In genomic region chr12:54355104-54355815, GRCh38 we compare ENCODE assay signal across 15 cellular contexts. TPM values are rescaled to one million over a fixed set of nuclear protein-coding genes. Genes with fewer than 3 reads are reported as not detected.
A peak's percentile ranks its signal among the peaks of the same experiment; 100 is the strongest.
DNase-seq lines count a peak whose midpoint lies in the region; ATAC-seq and TF ChIP-seq lines count a peak whose summit lies in the region.
"Had no signal": no experiment of that assay in that cellular context is flagged by ENCODE, and none has a peak within 500 bp of the region (broad histone marks: within the 10 kb centered on the region; RNA-seq: fewer than 3 reads in every experiment).

No MANE protein-coding gene starts in this region.

- H3K36me3 Mint-ChIP-seq in activated CD8-positive, alpha-beta memory T cell treated with anti-CD3 and anti-CD28 coated beads, Interleukin-2, amount 10 ng/mL, durations not matched to agents 7 days and 5 days: peaks cover 7% of the 10 kb centered on the region

- CTCF ChIA-PET in activated CD8-positive, alpha-beta memory T cell treated with anti-CD3 and anti-CD28 coated beads, Interleukin-2, amount 10 ng/mL, durations not matched to agents 7 days and 5 days (lab: Charles Lee): interaction anchor here (1.0 kb wide), 1 partner anchor 19 kb away, joined by 3 read pairs; no protein-coding TSS in a partner anchor

- DNase-seq in ELR (ENCODE audit: low read depth) (peak; percentile 25), SK-N-MC (ENCODE audit: low read depth, low spot score) (no peak), fibroblast of the aortic adventitia (ENCODE audit: low read depth) (no peak), SKM-1 (lab: John Stamatoyannopoulos, UW; ENCODE audit: unreplicated experiment) (no peak), anterior cingulate cortex (lab: John Stamatoyannopoulos, UW) (no peak)
- DNase-seq in activated CD8-positive, alpha-beta memory T cell treated with anti-CD3 and anti-CD28 coated beads, Interleukin-2, amount 10 ng/mL, durations not matched to agents 7 days and 5 days: no peak
- DNase-seq: activated B cell treated with CpG ODN at 0.5 μM for 24 hours; GOT3; NCI-H774; stimulated activated CD4-positive, alpha-beta T cell treated with anti-CD3 and anti-CD28 coated beads, Interleukin-2, amount 100 ng/mL, for 48 hours had no signal

- ATAC-seq in GM18868 (IDR thresholded peaks at IDR 0.05; ENCODE audit: unreplicated experiment): no peak
- no peak for ATAC-seq in activated CD8-positive, alpha-beta memory T cell treated with anti-CD3 and anti-CD28 coated beads, Interleukin-2, amount 10 ng/mL, durations not matched to agents 7 days and 5 days

- H3K4me3 Mint-ChIP-seq in activated CD8-positive, alpha-beta memory T cell treated with anti-CD3 and anti-CD28 coated beads, Interleukin-2, amount 10 ng/mL, durations not matched to agents 7 days and 5 days: no peak overlapping the region
- H3K4me3 Mint-ChIP-seq: activated B cell treated with CpG ODN at 0.5 μM for 24 hours; central memory CD8-positive, alpha-beta T cell; stimulated activated naive CD8-positive, alpha-beta T cell treated with anti-CD3 and anti-CD28 coated beads, Interleukin-15, Interleukin-2, amounts not matched to agents 100 ng/mL and 50 ng/mL, for 24 hours had no signal

- H3K27me3 Mint-ChIP-seq in activated CD8-positive, alpha-beta memory T cell treated with anti-CD3 and anti-CD28 coated beads, Interleukin-2, amount 10 ng/mL, durations not matched to agents 7 days and 5 days: no peaks in the 10 kb centered on the region
- H3K27me3 Mint-ChIP-seq: activated B cell treated with CpG ODN at 0.5 μM for 24 hours; central memory CD8-positive, alpha-beta T cell; stimulated activated naive CD8-positive, alpha-beta T cell treated with anti-CD3 and anti-CD28 coated beads, Interleukin-15, Interleukin-2, amounts not matched to agents 100 ng/mL and 50 ng/mL, for 24 hours had no signal

- peaks cover 52% of the 10 kb centered on the region for H3K4me1 ChIP-seq in rectal smooth muscle tissue (ENCODE audit: control insufficient read depth, insufficient read depth, low read length)

- peaks cover 8% of the 10 kb centered on the region for H3K4me1 Mint-ChIP-seq in activated CD8-positive, alpha-beta memory T cell treated with anti-CD3 and anti-CD28 coated beads, Interleukin-2, amount 10 ng/mL, durations not matched to agents 7 days and 5 days

- H3K9me3 Mint-ChIP-seq in activated CD8-positive, alpha-beta memory T cell treated with anti-CD3 and anti-CD28 coated beads, Interleukin-2, amount 10 ng/mL, durations not matched to agents 7 days and 5 days (ENCODE audit: low read depth): no peaks in the 10 kb centered on the region
- H3K9me3 Mint-ChIP-seq: activated B cell treated with CpG ODN at 0.5 μM for 24 hours; central memory CD8-positive, alpha-beta T cell; stimulated activated naive CD8-positive, alpha-beta T cell treated with anti-CD3 and anti-CD28 coated beads, Interleukin-15, Interleukin-2, amounts not matched to agents 100 ng/mL and 50 ng/mL, for 24 hours had no signal

- no peak overlapping the region for H3K4me3 ChIP-seq in SK-N-MC
- H3K4me3 ChIP-seq in fibroblast of the aortic adventitia (ENCODE audit: low read depth, low read length): no peak overlapping the region
- no peak overlapping the region for H3K4me3 ChIP-seq in rectal smooth muscle tissue (ENCODE audit: low read length)

- H3K9ac ChIP-seq in SK-N-MC (ENCODE audit: insufficient read length) (peak overlapping the region; percentile 51), rectal smooth muscle tissue (ENCODE audit: low read length) (no peak overlapping the region)

- H3K36me3 ChIP-seq in SK-N-MC (ENCODE audit: insufficient read depth, low read length) (peaks cover 13% of the 10 kb centered on the region; the same call in 1 of the 2 replicates), rectal smooth muscle tissue (ENCODE audit: control insufficient read depth, insufficient read depth, low read length) (no peaks in the 10 kb centered on the region)

- H3K27ac Mint-ChIP-seq in activated CD8-positive, alpha-beta memory T cell treated with anti-CD3 and anti-CD28 coated beads, Interleukin-2, amount 10 ng/mL, durations not matched to agents 7 days and 5 days: no peak overlapping the region
- H3K27ac Mint-ChIP-seq: activated B cell treated with CpG ODN at 0.5 μM for 24 hours; stimulated activated naive CD8-positive, alpha-beta T cell treated with anti-CD3 and anti-CD28 coated beads, Interleukin-15, Interleukin-2, amounts not matched to agents 100 ng/mL and 50 ng/mL, for 24 hours had no signal

- no peaks in the 10 kb centered on the region for H3K9me3 ChIP-seq in SK-N-MC (ENCODE audit: low read depth, low read length)

- H3K27ac ChIP-seq in SK-N-MC (peak overlapping the region; percentile 95), rectal smooth muscle tissue (ENCODE audit: low read depth, low read length) (peak overlapping the region; percentile 79)

- TF ChIP-seq CTCF in fibroblast of the aortic adventitia (IDR thresholded peaks at IDR 0.05; ENCODE audit: insufficient read depth, low read length): peak; percentile 20

- H3K27me3 ChIP-seq in rectal smooth muscle tissue (ENCODE audit: control insufficient read depth, insufficient read depth, low read length): no peaks in the 10 kb centered on the region

RNA-seq across cellular contexts. Expression of gene GPR84, which starts 9.0 kb away (rescaled TPM):
- total RNA-seq in fibroblast of the aortic adventitia (ENCODE audit: low replicate concordance): not detected in 2 replicates
- total RNA-seq in activated CD8-positive, alpha-beta memory T cell treated with anti-CD3 and anti-CD28 coated beads, Interleukin-2, amount 10 ng/mL, durations not matched to agents 7 days and 5 days: under 1 TPM; 0.32 to 0.59 TPM
- total RNA-seq: activated B cell treated with CpG ODN at 0.5 μM for 24 hours, HT-29 had no signal

RNA-seq across cellular contexts. Expression of gene ZNF385A, which starts 29.3 kb away (rescaled TPM):
- 0.99 and 1.6 TPM in 2 replicates for total RNA-seq in fibroblast of the aortic adventitia (ENCODE audit: low replicate concordance)
- total RNA-seq in activated CD8-positive, alpha-beta memory T cell treated with anti-CD3 and anti-CD28 coated beads, Interleukin-2, amount 10 ng/mL, durations not matched to agents 7 days and 5 days: under 1 TPM; 0.30 to 0.91 TPM

RNA-seq across cellular contexts. Expression of gene COPZ1, which starts 30.3 kb away (rescaled TPM):
- 59.7 and 139 TPM in 2 replicates for total RNA-seq in fibroblast of the aortic adventitia (ENCODE audit: low replicate concordance)
- 100 to 1,000 TPM in 1 of 2 experiments, 10 to 100 TPM in 1; 90.8 to 104 TPM for total RNA-seq in activated CD8-positive, alpha-beta memory T cell treated with anti-CD3 and anti-CD28 coated beads, Interleukin-2, amount 10 ng/mL, durations not matched to agents 7 days and 5 days

RNA-seq across cellular contexts. Expression of gene NFE2, which starts 54.4 kb away (rescaled TPM):
- 1.2 TPM in 1 of 2 replicates, not detected in the other for total RNA-seq in fibroblast of the aortic adventitia (ENCODE audit: low replicate concordance)
- not detected for total RNA-seq in activated CD8-positive, alpha-beta memory T cell treated with anti-CD3 and anti-CD28 coated beads, Interleukin-2, amount 10 ng/mL, durations not matched to agents 7 days and 5 days
- total RNA-seq: activated B cell treated with CpG ODN at 0.5 μM for 24 hours had no signal
